ENCODE assay signal across 1 cellular context in the genomic region with DNA sequence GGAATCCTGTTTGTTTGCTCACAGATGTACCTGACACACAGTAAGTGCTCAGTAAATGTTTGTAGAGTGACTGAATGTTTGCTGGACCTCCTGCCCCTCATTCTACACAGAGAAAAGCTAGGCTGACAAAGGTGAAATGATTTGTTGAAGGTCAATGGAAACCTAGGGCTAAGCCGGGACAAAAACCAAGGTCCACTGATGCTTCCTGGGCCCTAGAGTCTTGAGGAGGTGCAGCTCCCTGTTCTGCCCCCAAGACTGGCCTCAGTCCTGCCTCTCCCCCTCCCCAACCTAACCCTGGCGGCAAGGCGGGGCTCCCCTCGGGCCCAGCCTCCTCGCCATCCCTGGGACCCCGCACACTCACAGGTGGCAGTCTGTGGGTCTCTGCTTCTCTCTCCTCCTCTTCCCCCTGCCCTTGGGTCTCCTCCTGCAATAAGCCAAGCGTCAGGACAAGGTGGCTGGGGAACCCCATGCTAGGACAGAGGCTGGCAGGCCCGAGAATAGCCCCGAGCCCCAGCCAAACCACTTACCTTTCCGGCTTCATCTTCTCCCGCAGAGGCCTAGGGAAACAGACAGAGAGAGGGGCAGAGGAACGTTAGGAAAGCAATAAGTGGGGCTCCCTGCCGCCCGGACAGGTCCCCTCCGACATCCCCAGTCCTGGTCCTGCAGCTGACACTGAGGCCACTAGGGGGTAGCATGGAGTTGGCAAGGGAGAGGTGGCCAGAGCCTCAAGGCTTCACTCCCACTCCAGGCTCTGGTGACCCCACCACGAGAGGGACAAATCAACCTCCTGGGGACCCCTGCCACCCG.
TF ChIP-seq lines count a peak whose summit lies in the region.

No MANE protein-coding gene starts in this region.

TF ChIP-seq in K562, 482 proteins besides CTCF, POLR2A, EP300 and RAD21 (continued from another document):
- TF ChIP-seq, protein P1, sequence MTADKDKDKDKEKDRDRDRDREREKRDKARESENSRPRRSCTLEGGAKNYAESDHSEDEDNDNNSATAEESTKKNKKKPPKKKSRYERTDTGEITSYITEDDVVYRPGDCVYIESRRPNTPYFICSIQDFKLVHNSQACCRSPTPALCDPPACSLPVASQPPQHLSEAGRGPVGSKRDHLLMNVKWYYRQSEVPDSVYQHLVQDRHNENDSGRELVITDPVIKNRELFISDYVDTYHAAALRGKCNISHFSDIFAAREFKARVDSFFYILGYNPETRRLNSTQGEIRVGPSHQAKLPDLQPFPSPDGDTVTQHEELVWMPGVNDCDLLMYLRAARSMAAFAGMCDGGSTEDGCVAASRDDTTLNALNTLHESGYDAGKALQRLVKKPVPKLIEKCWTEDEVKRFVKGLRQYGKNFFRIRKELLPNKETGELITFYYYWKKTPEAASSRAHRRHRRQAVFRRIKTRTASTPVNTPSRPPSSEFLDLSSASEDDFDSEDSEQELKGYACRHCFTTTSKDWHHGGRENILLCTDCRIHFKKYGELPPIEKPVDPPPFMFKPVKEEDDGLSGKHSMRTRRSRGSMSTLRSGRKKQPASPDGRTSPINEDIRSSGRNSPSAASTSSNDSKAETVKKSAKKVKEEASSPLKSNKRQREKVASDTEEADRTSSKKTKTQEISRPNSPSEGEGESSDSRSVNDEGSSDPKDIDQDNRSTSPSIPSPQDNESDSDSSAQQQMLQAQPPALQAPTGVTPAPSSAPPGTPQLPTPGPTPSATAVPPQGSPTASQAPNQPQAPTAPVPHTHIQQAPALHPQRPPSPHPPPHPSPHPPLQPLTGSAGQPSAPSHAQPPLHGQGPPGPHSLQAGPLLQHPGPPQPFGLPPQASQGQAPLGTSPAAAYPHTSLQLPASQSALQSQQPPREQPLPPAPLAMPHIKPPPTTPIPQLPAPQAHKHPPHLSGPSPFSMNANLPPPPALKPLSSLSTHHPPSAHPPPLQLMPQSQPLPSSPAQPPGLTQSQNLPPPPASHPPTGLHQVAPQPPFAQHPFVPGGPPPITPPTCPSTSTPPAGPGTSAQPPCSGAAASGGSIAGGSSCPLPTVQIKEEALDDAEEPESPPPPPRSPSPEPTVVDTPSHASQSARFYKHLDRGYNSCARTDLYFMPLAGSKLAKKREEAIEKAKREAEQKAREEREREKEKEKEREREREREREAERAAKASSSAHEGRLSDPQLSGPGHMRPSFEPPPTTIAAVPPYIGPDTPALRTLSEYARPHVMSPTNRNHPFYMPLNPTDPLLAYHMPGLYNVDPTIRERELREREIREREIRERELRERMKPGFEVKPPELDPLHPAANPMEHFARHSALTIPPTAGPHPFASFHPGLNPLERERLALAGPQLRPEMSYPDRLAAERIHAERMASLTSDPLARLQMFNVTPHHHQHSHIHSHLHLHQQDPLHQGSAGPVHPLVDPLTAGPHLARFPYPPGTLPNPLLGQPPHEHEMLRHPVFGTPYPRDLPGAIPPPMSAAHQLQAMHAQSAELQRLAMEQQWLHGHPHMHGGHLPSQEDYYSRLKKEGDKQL (CRISPR knock-in tag; IDR thresholded peaks at IDR 0.05; ENCODE audit: borderline replicate concordance), result no peak
TF ChIP-seq in K562: peak in this region for 26.
